12 cellular contexts compared by ENCODE assay signal in genomic region chr1:240091201-240091600, GRCh38. TPM values are rescaled to one million over a fixed set of nuclear protein-coding genes. Genes with fewer than 3 reads are reported as not detected.
DNase-seq lines count a peak whose midpoint lies in the region; ATAC-seq and TF ChIP-seq lines count a peak whose summit lies in the region.
"Had no signal": no experiment of that assay in that cellular context is flagged by ENCODE, and none has a peak within 500 bp of the region (broad histone marks: within the 10 kb centered on the region; RNA-seq: fewer than 3 reads in every experiment).

No MANE protein-coding gene starts in this region.

- H3K9me3 ChIP-seq in NT2/D1 (ENCODE audit: insufficient read depth, low read length) (no peaks in the 10 kb centered on the region), sigmoid colon (no peaks in the 10 kb centered on the region)
- H3K9me3 ChIP-seq: gastroesophageal sphincter had no signal

- H3K9ac ChIP-seq in NT2/D1 (ENCODE audit: insufficient read length, low read depth): no peak overlapping the region

- no peak for TF ChIP-seq EP300 in sigmoid colon (IDR thresholded peaks at IDR 0.05)

- no peak for TF ChIP-seq POLR2A in sigmoid colon (IDR thresholded peaks at IDR 0.05)

- peak overlapping the region; percentile 58 for H3K4me3 ChIP-seq in NT2/D1 (ENCODE audit: insufficient read length, low read depth)
- H3K4me3 ChIP-seq in fibroblast of villous mesenchyme (ENCODE audit: low read depth, low read length): peak overlapping the region; percentile 61
- peak overlapping the region in 3 of 4 donors; percentile 71 to 77 (median 74) for H3K4me3 ChIP-seq in sigmoid colon

- 1 to 2% methylated on average over 2 of the region's 2 CpGs for WGBS in sigmoid colon, 2 donors

- H3K27me3 ChIP-seq in NT2/D1 (ENCODE audit: insufficient read depth, insufficient read length) (peaks cover 46% of the 10 kb centered on the region), sigmoid colon (peaks cover 0 to 16% (median 0%) of the 10 kb centered on the region in 3 donors)

- H3K27ac ChIP-seq in sigmoid colon: peak overlapping the region in 3 of 4 donors; percentile 82 to 92 (median 85)
- H3K27ac ChIP-seq: 22Rv1 had no signal

- H3K36me3 ChIP-seq in NT2/D1 (ENCODE audit: insufficient read depth, insufficient read length, low read length) (no peaks in the 10 kb centered on the region), sigmoid colon (no peaks in the 10 kb centered on the region)
- H3K36me3 ChIP-seq: gastroesophageal sphincter had no signal

- no peak for ATAC-seq in GM18867 (IDR thresholded peaks at IDR 0.05; ENCODE audit: unreplicated experiment)
- no peak for ATAC-seq in HG03039 (IDR thresholded peaks at IDR 0.05; ENCODE audit: unreplicated experiment)
- ATAC-seq in HG03135 (IDR thresholded peaks at IDR 0.05; ENCODE audit: unreplicated experiment): no peak
- ATAC-seq: Panc1 had no signal

- intact Hi-C loops in sigmoid colon (cut with DNase I): loop anchor here (2.0 to 5.0 kb wide), 2 partner anchors 64 to 98 kb away; no protein-coding TSS in a partner anchor

- DNase-seq in DMS79 treated with DMSO at 0.1 percent for 48 hours (lab: John Stamatoyannopoulos, UW): peak; percentile 31
- no peak for DNase-seq in DMS79 (lab: John Stamatoyannopoulos, UW)
- no peak for DNase-seq in NT2/D1 (ENCODE audit: low read depth, low spot score)
- DNase-seq in fibroblast of villous mesenchyme (ENCODE audit: low read depth): no peak
- DNase-seq in sigmoid colon: no peak
- DNase-seq: GF-D8 had no signal

- no peak for TF ChIP-seq CTCF in fibroblast of villous mesenchyme (IDR thresholded peaks at IDR 0.05; ENCODE audit: insufficient read depth, low read depth, low read length)
- TF ChIP-seq CTCF in sigmoid colon (IDR thresholded peaks at IDR 0.05): no peak

- no peaks in the 10 kb centered on the region for H3K4me1 ChIP-seq in NT2/D1 (ENCODE audit: insufficient read depth, insufficient read length)
- peaks cover 0 to 32% (median 20%) of the 10 kb centered on the region in 4 donors for H3K4me1 ChIP-seq in sigmoid colon

RNA-seq across cellular contexts. Expression of gene FMN2, which starts 0.5 kb away (rescaled TPM):
- total RNA-seq in fibroblast of villous mesenchyme (19.0 and 35.0 TPM in 2 replicates), sigmoid colon (10 to 100 TPM; 10.3 to 16.9 (median 12.2) TPM)
- 1 to 10 TPM; 1.5 to 6.6 (median 2.1) TPM for polyA plus RNA-seq in sigmoid colon
